In the genomic region with DNA sequence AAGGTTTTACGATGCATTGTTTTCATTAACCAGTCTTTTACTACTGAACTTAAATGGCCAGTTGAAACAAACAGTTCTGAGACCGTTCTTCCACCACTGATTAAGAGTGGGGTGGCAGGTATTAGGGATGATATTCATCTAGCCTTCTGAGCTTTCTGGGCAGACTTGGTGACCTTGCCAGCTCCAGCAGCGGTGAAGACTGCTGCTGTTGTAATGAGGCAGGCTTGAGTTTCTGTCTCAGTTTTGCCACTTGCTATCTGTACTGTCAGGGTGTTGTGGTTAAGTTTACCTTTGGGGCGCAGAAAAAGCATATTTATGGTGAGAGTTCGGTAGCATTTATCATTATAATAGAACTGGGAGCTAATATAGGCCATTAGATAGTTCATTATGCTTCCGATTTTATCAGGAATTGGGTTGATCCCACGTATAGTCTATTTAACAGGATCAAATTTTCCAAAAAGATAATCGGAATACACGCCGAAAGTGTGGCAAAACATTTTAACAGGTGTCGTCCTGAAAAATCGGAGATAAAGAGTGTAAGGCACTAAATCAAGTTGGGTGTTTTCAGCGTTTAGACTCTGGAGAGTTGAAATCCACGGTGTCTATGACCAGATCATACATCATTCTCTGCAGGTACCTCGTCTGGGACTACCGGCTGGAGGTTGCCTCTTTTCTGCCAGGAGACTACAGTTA, we compare ENCODE assay signal across 8 cellular contexts. TPM values are rescaled to one million over a fixed set of nuclear protein-coding genes. Genes with fewer than 3 reads are reported as not detected.
A peak's percentile ranks its signal among the peaks of the same experiment; 100 is the strongest.
DNase-seq lines count a peak whose midpoint lies in the region; ATAC-seq and TF ChIP-seq lines count a peak whose summit lies in the region.

No MANE protein-coding gene starts in this region.

- peaks cover 30% of the 10 kb centered on the region for H3K4me1 ChIP-seq in KMS-11 (ENCODE audit: low read depth, poor library complexity, severe bottlenecking)

- H3K4me3 Mint-ChIP-seq in activated T-cell treated with anti-CD3 and anti-CD28 coated beads, Interleukin-2, amount 50 U/mL, for 24 hours = peak overlapping the region; percentile 91
- peak overlapping the region; percentile 95 for H3K4me3 Mint-ChIP-seq in osteocyte (ENCODE audit: unreplicated experiment)

- DNase-seq in activated T-cell treated with anti-CD3 and anti-CD28 coated beads, Interleukin-2, amount 50 U/mL, for 24 hours = no peak
- DNase-seq in foreskin fibroblast = peak in 1 of 2 donors; percentile 39
- DNase-seq in osteocyte (ENCODE audit: extremely low spot score, unreplicated experiment) = no peak
- DNase-seq in NCI-H2196 treated with DMSO at 0.1 percent for 48 hours (lab: John Stamatoyannopoulos, UW; ENCODE audit: unreplicated experiment) = no peak
- no peak for DNase-seq in cerebellar nuclear complex (lab: John Stamatoyannopoulos, UW)

- H3K27ac Mint-ChIP-seq in activated T-cell treated with anti-CD3 and anti-CD28 coated beads, Interleukin-2, amount 50 U/mL, for 24 hours = peak overlapping the region; percentile 95
- peak overlapping the region; percentile 97 for H3K27ac Mint-ChIP-seq in osteocyte (ENCODE audit: unreplicated experiment)

- H4K20me1 ChIP-seq in KMS-11 (ENCODE audit: insufficient read depth) = no peaks in the 10 kb centered on the region

- H3K27ac ChIP-seq in KMS-11 = peak overlapping the region; percentile 96

- peak overlapping the region; percentile 90 for H3K9ac ChIP-seq in KMS-11

- H3K4me3 ChIP-seq in GM12875 (ENCODE audit: low read depth, low read length) (peak overlapping the region; percentile 72), KMS-11 (IDR thresholded peaks at IDR 0.05; ENCODE audit: insufficient read depth, low read depth, low read length) (no peak overlapping the region), foreskin fibroblast (ENCODE audit: low read depth in 1 of 2, low read length in 2 of 2) (peak overlapping the region; percentile 98 to 99)

- peaks cover 41% of the 10 kb centered on the region for H3K79me2 ChIP-seq in KMS-11 (ENCODE audit: insufficient read depth, low read depth)

- H3K27me3 Mint-ChIP-seq in activated T-cell treated with anti-CD3 and anti-CD28 coated beads, Interleukin-2, amount 50 U/mL, for 24 hours = no peaks in the 10 kb centered on the region
- H3K27me3 Mint-ChIP-seq in osteocyte (ENCODE audit: unreplicated experiment) = peaks cover 4% of the 10 kb centered on the region

- peaks cover 44% of the 10 kb centered on the region for H3K36me3 Mint-ChIP-seq in activated T-cell treated with anti-CD3 and anti-CD28 coated beads, Interleukin-2, amount 50 U/mL, for 24 hours (ENCODE audit: low read depth)
- H3K36me3 Mint-ChIP-seq in osteocyte (ENCODE audit: unreplicated experiment) = peaks cover 4% of the 10 kb centered on the region

- no peaks in the 10 kb centered on the region for H3K27me3 ChIP-seq in KMS-11 (ENCODE audit: insufficient read depth, low read depth)

- ATAC-seq in HG02763 (IDR thresholded peaks at IDR 0.05; ENCODE audit: unreplicated experiment) = no peak

- H2AFZ ChIP-seq in KMS-11 (ENCODE audit: low read depth) = peak overlapping the region; percentile 72

- peaks cover 69% of the 10 kb centered on the region for H3K4me1 Mint-ChIP-seq in activated T-cell treated with anti-CD3 and anti-CD28 coated beads, Interleukin-2, amount 50 U/mL, for 24 hours (ENCODE audit: low read depth)
- peaks cover 34% of the 10 kb centered on the region for H3K4me1 Mint-ChIP-seq in osteocyte (ENCODE audit: unreplicated experiment)

- TF ChIP-seq CTCF in GM12875 (IDR thresholded peaks at IDR 0.05; ENCODE audit: borderline replicate concordance, insufficient read depth, low read depth, low read length) (no peak), KMS-11 (conservative IDR thresholded peaks at IDR 0.05; ENCODE audit: low read depth, low read length) (no peak), foreskin fibroblast (IDR thresholded peaks at IDR 0.05; ENCODE audit: low read depth, low read length) (no peak), osteocyte (IDR thresholded peaks at IDR 0.05) (no peak)

- H3K36me3 ChIP-seq in KMS-11 (ENCODE audit: insufficient read depth) = no peaks in the 10 kb centered on the region

- H3K9me3 Mint-ChIP-seq in activated T-cell treated with anti-CD3 and anti-CD28 coated beads, Interleukin-2, amount 50 U/mL, for 24 hours = no peaks in the 10 kb centered on the region
- no peaks in the 10 kb centered on the region for H3K9me3 Mint-ChIP-seq in osteocyte (ENCODE audit: unreplicated experiment)

- H3K4me2 ChIP-seq in KMS-11 = peak overlapping the region; percentile 81

RNA-seq across cellular contexts. Expression of a gene that starts 0.7 kb away (rescaled TPM):
- 28.0 and 29.3 TPM in 2 replicates for total RNA-seq in osteocyte

RNA-seq across cellular contexts. Expression of a gene that starts 15.2 kb away (rescaled TPM):
- total RNA-seq in osteocyte = not detected in 2 replicates

RNA-seq across cellular contexts. Expression of a gene that starts 42.0 kb away (rescaled TPM):
- total RNA-seq in osteocyte = 0.97 and 1.5 TPM in 2 replicates

RNA-seq across cellular contexts. Expression of a gene that starts 48.9 kb away (rescaled TPM):
- total RNA-seq in osteocyte = 20.3 and 21.4 TPM in 2 replicates
